In the genomic region with DNA sequence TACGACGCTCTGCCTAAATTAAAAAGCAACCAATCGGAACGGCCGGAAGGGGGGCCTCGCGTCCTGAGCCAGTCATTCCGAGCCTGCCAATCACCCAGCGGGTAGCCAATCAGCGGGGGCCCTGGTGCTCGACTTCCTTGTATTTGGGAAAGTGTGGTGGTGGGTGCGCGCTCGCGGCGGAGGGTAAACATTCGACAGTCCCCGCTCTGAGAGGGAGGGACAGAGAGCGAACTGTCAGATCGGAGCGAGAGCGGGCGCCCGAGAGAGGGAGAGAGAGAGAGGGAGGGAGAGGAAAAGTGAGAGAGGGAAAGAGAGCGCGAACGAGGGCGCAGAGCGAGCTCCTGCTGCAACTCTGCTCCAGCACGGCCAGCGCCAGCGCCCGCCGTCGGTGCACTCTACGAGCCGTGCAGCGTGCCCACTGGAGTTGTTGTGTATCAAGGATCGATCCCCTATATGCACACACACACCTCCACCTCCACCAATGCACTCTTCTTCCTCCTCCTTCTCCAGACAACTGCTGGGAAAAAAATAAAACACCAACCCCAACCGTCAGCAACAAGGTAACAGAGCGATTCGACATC, we compare ENCODE assay signal across 9 cellular contexts. TPM values are rescaled to one million over a fixed set of nuclear protein-coding genes. Genes with fewer than 3 reads are reported as not detected.
A peak's percentile ranks its signal among the peaks of the same experiment; 100 is the strongest.
DNase-seq lines count a peak whose midpoint lies in the region; ATAC-seq and TF ChIP-seq lines count a peak whose summit lies in the region.
"Had no signal": no experiment of that assay in that cellular context is flagged by ENCODE, and none has a peak within 500 bp of the region (broad histone marks: within the 10 kb centered on the region; RNA-seq: fewer than 3 reads in every experiment).

TSS of gene POU3F3 (plus strand) at position 190 of the 581 bp plus-strand sequence. CDS start 1,396 bp downstream, outside the sequence.

- in situ Hi-C loops in GM13977 (cut with MboI; ENCODE audit: low pct_unique_long_range_greater_than_20kb, low sequenced_read_pairs, unreplicated experiment): loop anchor here (25.0 kb wide), 1 partner anchor 1692 kb away; no protein-coding TSS in a partner anchor

- TF ChIP-seq CTCF in GM13977 (IDR thresholded peaks at IDR 0.05; ENCODE audit: extremely low read depth, insufficient read depth, missing control alignments) (no peak), GM20000 (IDR thresholded peaks at IDR 0.05; ENCODE audit: extremely low read depth, missing control alignments) (no peak)

- peak; percentile 51 to 79 for ATAC-seq in left cardiac atrium
- ATAC-seq in HG02610 (IDR thresholded peaks at IDR 0.05; ENCODE audit: unreplicated experiment): no peak

- DNase-seq in GM13977 (ENCODE audit: low spot score): peak; percentile 79
- DNase-seq in NCI-H1105 treated with DMSO at 0.1 percent for 48 hours (lab: John Stamatoyannopoulos, UW): peak; percentile 96
- peak; percentile 30 for DNase-seq in activated gamma-delta T cell treated with Interleukin-2 at 50 U/mL for 16 hours
- DNase-seq in left cardiac atrium: peak; percentile 77
- peak; percentile 100 for DNase-seq in pons (ENCODE audit: low spot score)
- no peak for DNase-seq in NOMO-1 treated with dmso at 0.1 percent for 144 hours (lab: John Stamatoyannopoulos, UW; ENCODE audit: unreplicated experiment)
- DNase-seq in GM20000 (ENCODE audit: low spot score): no peak

- intact Hi-C loops in left cardiac atrium (cut with DNase I): no loop called here

RNA-seq across cellular contexts. Expression of gene POU3F3, which starts in this region (rescaled TPM):
- under 1 TPM in 1 of 2 donors, not detected in 1; 0.08 TPM for total RNA-seq in left cardiac atrium
- total RNA-seq: activated CD8-positive, alpha-beta memory T cell treated with anti-CD3 and anti-CD28 coated beads for 36 hours had no signal

Comparison
In these comparisons a context has a peak if more than half of its experiments do, and no peak if none do; other contexts are left out.
1. Peak in DNase-seq and ATAC-seq in left cardiac atrium; RNA of the gene not detected or under 1 TPM.
2. DNase-seq: peak in GM13977 (single experiment), NCI-H1105 treated with DMSO at 0.1 percent for 48 hours (single experiment), activated gamma-delta T cell treated with Interleukin-2 at 50 U/mL for 16 hours (single experiment) and pons (single experiment); none in NOMO-1 treated with dmso at 0.1 percent for 144 hours (single experiment) and GM20000 (single experiment).